ENCODE assay signal across 8 cellular contexts in the genomic region with DNA sequence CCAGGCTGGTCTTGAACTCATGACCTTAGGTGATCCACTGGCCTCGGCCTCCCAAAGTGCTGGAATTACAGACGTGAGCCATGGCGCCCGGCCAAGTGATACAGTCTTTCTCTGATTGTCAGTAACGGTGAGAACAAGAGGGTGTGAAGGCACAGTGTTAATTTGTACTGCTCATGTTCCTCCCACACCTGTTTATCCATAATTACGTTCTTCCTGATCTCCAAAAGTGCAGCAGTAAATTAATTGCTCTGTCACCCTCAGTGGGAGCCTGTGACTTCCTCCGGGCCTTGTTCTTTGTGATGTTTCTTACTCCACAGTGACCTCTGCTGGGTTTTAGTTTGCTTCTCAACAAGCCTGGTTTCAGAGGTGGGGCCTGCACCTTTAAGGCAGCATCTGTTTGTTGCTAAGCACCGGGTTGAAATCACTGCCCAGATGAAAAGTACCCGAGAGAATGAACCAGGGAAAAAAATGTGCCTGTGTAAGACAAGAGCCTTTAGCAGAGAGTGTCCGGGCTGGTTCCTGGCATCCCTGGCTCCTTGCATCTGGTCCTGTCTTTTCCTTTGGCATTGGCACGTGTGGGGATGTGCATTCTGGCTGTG.
A peak's percentile ranks its signal among the peaks of the same experiment; 100 is the strongest.
DNase-seq lines count a peak whose midpoint lies in the region; ATAC-seq, FAIRE-seq and TF ChIP-seq lines count a peak whose summit lies in the region.

No MANE protein-coding gene starts in this region.

- peak overlapping the region; percentile 51 for H3K27ac Mint-ChIP-seq in stimulated activated naive B cell treated with anti-CD40 and anti-IgM and Interleukin-4, amounts not matched to agents 10 μg/mL and 1 μg/mL and 100 μg/mL, for 72 hours

- no peak overlapping the region for H3K4me3 Mint-ChIP-seq in stimulated activated naive B cell treated with anti-CD40 and anti-IgM and Interleukin-4, amounts not matched to agents 10 μg/mL and 1 μg/mL and 100 μg/mL, for 72 hours

- WGBS in liver, result 32% methylated on average over 11 of the region's 11 CpGs

- H3K36me3 Mint-ChIP-seq in stimulated activated naive B cell treated with anti-CD40 and anti-IgM and Interleukin-4, amounts not matched to agents 10 μg/mL and 1 μg/mL and 100 μg/mL, for 72 hours, result no peaks in the 10 kb centered on the region

- peak; percentile 79 to 83 for TF ChIP-seq RAD21 in liver (IDR thresholded peaks at IDR 0.05)

- H3K9me3 Mint-ChIP-seq in stimulated activated naive B cell treated with anti-CD40 and anti-IgM and Interleukin-4, amounts not matched to agents 10 μg/mL and 1 μg/mL and 100 μg/mL, for 72 hours, result no peaks in the 10 kb centered on the region

- H3K4me3 ChIP-seq in colonic mucosa (no peak overlapping the region), liver (ENCODE audit: low read depth in 1 of 3, low read length in 3 of 3) (no peak overlapping the region)

- H3K27ac ChIP-seq in colonic mucosa, result no peak overlapping the region
- no peak overlapping the region for H3K27ac ChIP-seq in liver (ENCODE audit: low read depth in 1 of 2, low read length in 2 of 2)

- FAIRE-seq in D721Med (lab: Jason Lieb, UNC), result no peak

- intact Hi-C loops in colonic mucosa (cut with DNase I), result loop anchor here (2.0 to 10.0 kb wide), 2 partner anchors 306 to 500 kb away; no protein-coding TSS in a partner anchor

- H3K27me3 Mint-ChIP-seq in stimulated activated naive B cell treated with anti-CD40 and anti-IgM and Interleukin-4, amounts not matched to agents 10 μg/mL and 1 μg/mL and 100 μg/mL, for 72 hours, result no peaks in the 10 kb centered on the region

- DNase-seq in D721Med (ENCODE audit: insufficient read length, low spot score) (peak; percentile 56), GM20000 (ENCODE audit: low spot score) (peak; percentile 62), NCI-H460 (ENCODE audit: extremely low read depth, low read depth) (peak; percentile 61), colonic mucosa (peak; percentile 71)
- DNase-seq in activated CD4-positive, CD25-positive, alpha-beta regulatory T cell treated with anti-CD3 and anti-CD28 coated beads, Interleukin-2, amount 50 U/mL, for 72 hours, result peak; percentile 36
- peak; percentile 65 for DNase-seq in stimulated activated naive B cell treated with anti-CD40 and anti-IgM and Interleukin-4, amounts not matched to agents 10 μg/mL and 1 μg/mL and 100 μg/mL, for 72 hours

- peak; percentile 61 for ATAC-seq in HG03521 (IDR thresholded peaks at IDR 0.05; ENCODE audit: unreplicated experiment)
- peak; percentile 73 to 88 for ATAC-seq in stimulated activated naive B cell treated with anti-CD40 and anti-IgM and Interleukin-4, amounts not matched to agents 10 μg/mL and 1 μg/mL and 100 μg/mL, for 72 hours (replicated peaks)

- H3K4me1 Mint-ChIP-seq in stimulated activated naive B cell treated with anti-CD40 and anti-IgM and Interleukin-4, amounts not matched to agents 10 μg/mL and 1 μg/mL and 100 μg/mL, for 72 hours, result peaks cover 9 to 24% of the 10 kb centered on the region in 2 donors

- H3K9ac ChIP-seq in colonic mucosa (ENCODE audit: low read depth in 2 of 2, low read length in 2 of 2) (no peak overlapping the region), liver (ENCODE audit: low read depth in 1 of 2, low read length in 2 of 2) (no peak overlapping the region)

- H3K36me3 ChIP-seq in colonic mucosa (no peaks in the 10 kb centered on the region), liver (ENCODE audit: control insufficient read depth in 4 of 4, insufficient read depth in 3 of 4, low read depth in 1 of 4, low read length in 3 of 4) (no peaks in the 10 kb centered on the region)

- H3K9me3 ChIP-seq in colonic mucosa (no peaks in the 10 kb centered on the region), liver (ENCODE audit: control insufficient read depth in 4 of 4, low read length in 3 of 4) (no peaks in the 10 kb centered on the region)

- H3K27me3 ChIP-seq in colonic mucosa, result no peaks in the 10 kb centered on the region
- H3K27me3 ChIP-seq in liver (ENCODE audit: control insufficient read depth in 4 of 4, insufficient read depth in 4 of 4, low read length in 3 of 4), result no peaks in the 10 kb centered on the region

- TF ChIP-seq CTCF in D721Med (IDR thresholded peaks at IDR 0.05; ENCODE audit: insufficient read depth, missing control alignments) (peak; percentile 67), GM20000 (IDR thresholded peaks at IDR 0.05; ENCODE audit: extremely low read depth, missing control alignments) (peak; percentile 42), colonic mucosa (IDR thresholded peaks at IDR 0.05) (peak; percentile 46), liver (IDR thresholded peaks at IDR 0.05; ENCODE audit: low read depth, low read length, missing input control) (peak; percentile 47)

- peaks cover 8% of the 10 kb centered on the region for H3K4me1 ChIP-seq in colonic mucosa
- H3K4me1 ChIP-seq in liver (ENCODE audit: control insufficient read depth in 4 of 4, insufficient read depth in 4 of 4, low read length in 3 of 4), result no peaks in the 10 kb centered on the region

TF ChIP-seq in liver, 16 proteins besides CTCF, POLR2A, EP300 and RAD21:
- TF ChIP-seq HNF4A (conservative IDR thresholded peaks at IDR 0.05), result no peak
- TF ChIP-seq NR2F2 (IDR thresholded peaks at IDR 0.05), result no peak
- TF ChIP-seq, protein P1, sequence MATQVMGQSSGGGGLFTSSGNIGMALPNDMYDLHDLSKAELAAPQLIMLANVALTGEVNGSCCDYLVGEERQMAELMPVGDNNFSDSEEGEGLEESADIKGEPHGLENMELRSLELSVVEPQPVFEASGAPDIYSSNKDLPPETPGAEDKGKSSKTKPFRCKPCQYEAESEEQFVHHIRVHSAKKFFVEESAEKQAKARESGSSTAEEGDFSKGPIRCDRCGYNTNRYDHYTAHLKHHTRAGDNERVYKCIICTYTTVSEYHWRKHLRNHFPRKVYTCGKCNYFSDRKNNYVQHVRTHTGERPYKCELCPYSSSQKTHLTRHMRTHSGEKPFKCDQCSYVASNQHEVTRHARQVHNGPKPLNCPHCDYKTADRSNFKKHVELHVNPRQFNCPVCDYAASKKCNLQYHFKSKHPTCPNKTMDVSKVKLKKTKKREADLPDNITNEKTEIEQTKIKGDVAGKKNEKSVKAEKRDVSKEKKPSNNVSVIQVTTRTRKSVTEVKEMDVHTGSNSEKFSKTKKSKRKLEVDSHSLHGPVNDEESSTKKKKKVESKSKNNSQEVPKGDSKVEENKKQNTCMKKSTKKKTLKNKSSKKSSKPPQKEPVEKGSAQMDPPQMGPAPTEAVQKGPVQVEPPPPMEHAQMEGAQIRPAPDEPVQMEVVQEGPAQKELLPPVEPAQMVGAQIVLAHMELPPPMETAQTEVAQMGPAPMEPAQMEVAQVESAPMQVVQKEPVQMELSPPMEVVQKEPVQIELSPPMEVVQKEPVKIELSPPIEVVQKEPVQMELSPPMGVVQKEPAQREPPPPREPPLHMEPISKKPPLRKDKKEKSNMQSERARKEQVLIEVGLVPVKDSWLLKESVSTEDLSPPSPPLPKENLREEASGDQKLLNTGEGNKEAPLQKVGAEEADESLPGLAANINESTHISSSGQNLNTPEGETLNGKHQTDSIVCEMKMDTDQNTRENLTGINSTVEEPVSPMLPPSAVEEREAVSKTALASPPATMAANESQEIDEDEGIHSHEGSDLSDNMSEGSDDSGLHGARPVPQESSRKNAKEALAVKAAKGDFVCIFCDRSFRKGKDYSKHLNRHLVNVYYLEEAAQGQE (IDR thresholded peaks at IDR 0.05), result no peak
- TF ChIP-seq GABPA (IDR thresholded peaks at IDR 0.05 in 1 of 2, conservative IDR thresholded peaks at IDR 0.05 in 1 of 2), result no peak
- TF ChIP-seq, protein P2, sequence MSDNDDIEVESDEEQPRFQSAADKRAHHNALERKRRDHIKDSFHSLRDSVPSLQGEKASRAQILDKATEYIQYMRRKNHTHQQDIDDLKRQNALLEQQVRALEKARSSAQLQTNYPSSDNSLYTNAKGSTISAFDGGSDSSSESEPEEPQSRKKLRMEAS (IDR thresholded peaks at IDR 0.05), result no peak
- no peak for TF ChIP-seq YY1 (IDR thresholded peaks at IDR 0.05)
- no peak for TF ChIP-seq EGR1 (IDR thresholded peaks at IDR 0.05; ENCODE audit: low read depth in 2 of 2)
- TF ChIP-seq SP1 (IDR thresholded peaks at IDR 0.05), result no peak
- no peak for TF ChIP-seq JUND (IDR thresholded peaks at IDR 0.05)
- TF ChIP-seq TAF1 (conservative IDR thresholded peaks at IDR 0.05), result no peak
- TF ChIP-seq FOXA1 (IDR thresholded peaks at IDR 0.05), result no peak
- TF ChIP-seq, protein P3, sequence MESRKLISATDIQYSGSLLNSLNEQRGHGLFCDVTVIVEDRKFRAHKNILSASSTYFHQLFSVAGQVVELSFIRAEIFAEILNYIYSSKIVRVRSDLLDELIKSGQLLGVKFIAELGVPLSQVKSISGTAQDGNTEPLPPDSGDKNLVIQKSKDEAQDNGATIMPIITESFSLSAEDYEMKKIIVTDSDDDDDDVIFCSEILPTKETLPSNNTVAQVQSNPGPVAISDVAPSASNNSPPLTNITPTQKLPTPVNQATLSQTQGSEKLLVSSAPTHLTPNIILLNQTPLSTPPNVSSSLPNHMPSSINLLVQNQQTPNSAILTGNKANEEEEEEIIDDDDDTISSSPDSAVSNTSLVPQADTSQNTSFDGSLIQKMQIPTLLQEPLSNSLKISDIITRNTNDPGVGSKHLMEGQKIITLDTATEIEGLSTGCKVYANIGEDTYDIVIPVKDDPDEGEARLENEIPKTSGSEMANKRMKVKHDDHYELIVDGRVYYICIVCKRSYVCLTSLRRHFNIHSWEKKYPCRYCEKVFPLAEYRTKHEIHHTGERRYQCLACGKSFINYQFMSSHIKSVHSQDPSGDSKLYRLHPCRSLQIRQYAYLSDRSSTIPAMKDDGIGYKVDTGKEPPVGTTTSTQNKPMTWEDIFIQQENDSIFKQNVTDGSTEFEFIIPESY (IDR thresholded peaks at IDR 0.05), result no peak
- no peak for TF ChIP-seq RXRA (IDR thresholded peaks at IDR 0.05)
TF ChIP-seq in liver: peak in this region for 0.
